1 cellular context compared by ENCODE assay signal in genomic region chr11:45907911-45908370, GRCh38.
TF ChIP-seq lines count a peak whose summit lies in the region.

No MANE protein-coding gene starts in this region.

TF ChIP-seq in GM23338, 12 proteins besides CTCF, POLR2A, EP300 and RAD21 (continued from another document):
- TF ChIP-seq ZNF462 (CRISPR knock-in tag; IDR thresholded peaks at IDR 0.05) (no peak), JUNB (IDR thresholded peaks at IDR 0.05; ENCODE audit: unreplicated experiment) (no peak), POLR2AphosphoS5 (IDR thresholded peaks at IDR 0.05; ENCODE audit: low read depth) (no peak), EZH2phosphoT487 (IDR thresholded peaks at IDR 0.05; ENCODE audit: unreplicated experiment) (no peak), STAT1 (IDR thresholded peaks at IDR 0.05; ENCODE audit: unreplicated experiment) (no peak), EZH2 (IDR thresholded peaks at IDR 0.05; ENCODE audit: low read depth, unreplicated experiment) (no peak), ZNF114 (CRISPR knock-in tag; IDR thresholded peaks at IDR 0.05) (no peak)
